Comparison of ENCODE assay signal across 1 cellular context in the genomic region with DNA sequence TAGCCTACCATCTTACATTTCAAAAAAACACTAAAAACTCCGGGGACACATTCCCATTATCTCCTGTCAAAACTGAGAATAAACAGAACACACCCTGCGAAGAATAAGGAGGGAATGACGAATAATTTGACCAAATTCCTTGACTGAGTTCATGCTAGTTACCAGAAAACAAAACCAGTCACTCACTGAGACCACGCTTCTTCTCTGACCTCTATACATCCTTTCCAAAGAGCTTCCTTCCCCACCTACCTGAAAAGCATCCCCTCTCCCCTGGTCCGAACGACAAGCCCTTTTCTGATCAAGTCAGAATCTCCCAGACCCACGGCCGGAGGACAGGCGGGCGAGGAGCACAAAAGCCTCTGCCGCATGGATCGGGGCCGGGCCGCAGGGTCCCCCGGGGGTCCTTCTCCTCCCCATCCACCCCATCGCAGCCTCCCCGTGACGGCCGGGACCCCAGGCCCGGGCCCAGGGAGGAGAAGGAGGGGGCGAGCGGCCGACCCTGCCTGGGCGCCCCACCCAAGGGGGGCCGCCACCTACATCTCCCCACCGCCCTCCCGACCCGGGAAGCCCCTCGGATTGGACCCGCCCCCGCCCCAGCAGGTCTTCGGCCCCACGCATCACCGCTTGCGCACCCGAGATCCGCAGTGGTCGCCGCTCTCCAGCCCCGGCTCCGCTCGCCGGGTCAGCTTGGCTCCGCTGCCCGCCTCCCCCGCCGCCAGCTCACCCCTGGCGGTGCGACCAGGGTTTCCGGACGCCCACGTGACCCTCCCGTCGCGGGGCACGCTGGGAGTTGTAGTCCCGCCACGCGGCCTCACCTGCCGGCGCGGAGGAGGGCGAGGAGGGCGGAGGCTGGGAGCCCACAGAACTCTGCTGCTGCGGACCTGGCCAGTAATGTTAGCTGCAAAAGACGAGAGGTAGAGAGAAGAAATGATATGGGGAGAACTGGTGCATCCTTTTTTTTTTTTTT.
TF ChIP-seq lines count a peak whose summit lies in the region.

TSS of gene SLC37A3 (minus strand) at position 747 of the 967 bp plus-strand sequence. CDS start 16,004 bp downstream, outside the sequence.

TF ChIP-seq in HepG2, 621 proteins besides CTCF, POLR2A, EP300 and RAD21 (continued from another document and continues in another):
- TF ChIP-seq ZBTB21 (CRISPR knock-in tag; IDR thresholded peaks at IDR 0.05) (no peak), GTF2F1 (IDR thresholded peaks at IDR 0.05; ENCODE audit: low read length) (no peak), ZNF83 (CRISPR knock-in tag; IDR thresholded peaks at IDR 0.05; ENCODE audit: borderline replicate concordance) (no peak), MXD4 (CRISPR knock-in tag; IDR thresholded peaks at IDR 0.05) (peak; percentile 31; the same call in 1 of the 2 replicates), ZNF558 (CRISPR knock-in tag; IDR thresholded peaks at IDR 0.05; ENCODE audit: borderline replicate concordance) (no peak), ZNF646 (CRISPR knock-in tag; IDR thresholded peaks at IDR 0.05) (no peak), ZMAT5 (CRISPR knock-in tag; IDR thresholded peaks at IDR 0.05; ENCODE audit: borderline replicate concordance, low read depth) (no peak), DZIP1 (CRISPR knock-in tag; IDR thresholded peaks at IDR 0.05) (0 out of 2 replicates have a peak, but pooled peaks have one; percentile 49), ZSCAN30 (CRISPR knock-in tag; IDR thresholded peaks at IDR 0.05) (no peak), ZNF768 (CRISPR knock-in tag; IDR thresholded peaks at IDR 0.05) (peak; percentile 52; the same call in 1 of the 2 replicates), ZNF282 (IDR thresholded peaks at IDR 0.05; ENCODE audit: partially characterized antibody) (no peak), ZGPAT (CRISPR knock-in tag; IDR thresholded peaks at IDR 0.05) (peak; percentile 34; the same call in 1 of the 2 replicates), ZNF841 (CRISPR knock-in tag; IDR thresholded peaks at IDR 0.05; ENCODE audit: borderline replicate concordance) (no peak), SALL1 (CRISPR knock-in tag; IDR thresholded peaks at IDR 0.05) (peak; percentile 70), MED13 (CRISPR knock-in tag; IDR thresholded peaks at IDR 0.05) (no peak), ZNF501 (CRISPR knock-in tag; IDR thresholded peaks at IDR 0.05) (0 out of 2 replicates have a peak, but pooled peaks have one; percentile 35), ZBTB7B (CRISPR knock-in tag; IDR thresholded peaks at IDR 0.05) (no peak), SP140L (CRISPR knock-in tag; IDR thresholded peaks at IDR 0.05; ENCODE audit: borderline replicate concordance) (no peak), STAT5B (CRISPR knock-in tag; IDR thresholded peaks at IDR 0.05) (no peak), RXRB (CRISPR knock-in tag; IDR thresholded peaks at IDR 0.05; ENCODE audit: borderline replicate concordance) (no peak), SUZ12 (IDR thresholded peaks at IDR 0.05; ENCODE audit: low read depth, low read length) (peak; percentile 79)
- TF ChIP-seq, protein P1, sequence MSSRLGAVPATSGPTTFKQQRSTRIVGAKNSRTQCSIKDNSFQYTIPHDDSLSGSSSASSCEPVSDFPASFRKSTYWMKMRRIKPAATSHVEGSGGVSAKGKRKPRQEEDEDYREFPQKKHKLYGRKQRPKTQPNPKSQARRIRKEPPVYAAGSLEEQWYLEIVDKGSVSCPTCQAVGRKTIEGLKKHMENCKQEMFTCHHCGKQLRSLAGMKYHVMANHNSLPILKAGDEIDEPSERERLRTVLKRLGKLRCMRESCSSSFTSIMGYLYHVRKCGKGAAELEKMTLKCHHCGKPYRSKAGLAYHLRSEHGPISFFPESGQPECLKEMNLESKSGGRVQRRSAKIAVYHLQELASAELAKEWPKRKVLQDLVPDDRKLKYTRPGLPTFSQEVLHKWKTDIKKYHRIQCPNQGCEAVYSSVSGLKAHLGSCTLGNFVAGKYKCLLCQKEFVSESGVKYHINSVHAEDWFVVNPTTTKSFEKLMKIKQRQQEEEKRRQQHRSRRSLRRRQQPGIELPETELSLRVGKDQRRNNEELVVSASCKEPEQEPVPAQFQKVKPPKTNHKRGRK (CRISPR knock-in tag; IDR thresholded peaks at IDR 0.05), result no peak
- TF ChIP-seq, protein P2, sequence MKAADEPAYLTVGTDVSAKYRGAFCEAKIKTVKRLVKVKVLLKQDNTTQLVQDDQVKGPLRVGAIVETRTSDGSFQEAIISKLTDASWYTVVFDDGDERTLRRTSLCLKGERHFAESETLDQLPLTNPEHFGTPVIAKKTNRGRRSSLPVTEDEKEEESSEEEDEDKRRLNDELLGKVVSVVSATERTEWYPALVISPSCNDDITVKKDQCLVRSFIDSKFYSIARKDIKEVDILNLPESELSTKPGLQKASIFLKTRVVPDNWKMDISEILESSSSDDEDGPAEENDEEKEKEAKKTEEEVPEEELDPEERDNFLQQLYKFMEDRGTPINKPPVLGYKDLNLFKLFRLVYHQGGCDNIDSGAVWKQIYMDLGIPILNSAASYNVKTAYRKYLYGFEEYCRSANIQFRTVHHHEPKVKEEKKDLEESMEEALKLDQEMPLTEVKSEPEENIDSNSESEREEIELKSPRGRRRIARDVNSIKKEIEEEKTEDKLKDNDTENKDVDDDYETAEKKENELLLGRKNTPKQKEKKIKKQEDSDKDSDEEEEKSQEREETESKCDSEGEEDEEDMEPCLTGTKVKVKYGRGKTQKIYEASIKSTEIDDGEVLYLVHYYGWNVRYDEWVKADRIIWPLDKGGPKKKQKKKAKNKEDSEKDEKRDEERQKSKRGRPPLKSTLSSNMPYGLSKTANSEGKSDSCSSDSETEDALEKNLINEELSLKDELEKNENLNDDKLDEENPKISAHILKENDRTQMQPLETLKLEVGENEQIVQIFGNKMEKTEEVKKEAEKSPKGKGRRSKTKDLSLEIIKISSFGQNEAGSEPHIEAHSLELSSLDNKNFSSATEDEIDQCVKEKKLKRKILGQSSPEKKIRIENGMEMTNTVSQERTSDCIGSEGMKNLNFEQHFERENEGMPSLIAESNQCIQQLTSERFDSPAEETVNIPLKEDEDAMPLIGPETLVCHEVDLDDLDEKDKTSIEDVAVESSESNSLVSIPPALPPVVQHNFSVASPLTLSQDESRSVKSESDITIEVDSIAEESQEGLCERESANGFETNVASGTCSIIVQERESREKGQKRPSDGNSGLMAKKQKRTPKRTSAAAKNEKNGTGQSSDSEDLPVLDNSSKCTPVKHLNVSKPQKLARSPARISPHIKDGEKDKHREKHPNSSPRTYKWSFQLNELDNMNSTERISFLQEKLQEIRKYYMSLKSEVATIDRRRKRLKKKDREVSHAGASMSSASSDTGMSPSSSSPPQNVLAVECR (CRISPR knock-in tag; IDR thresholded peaks at IDR 0.05; ENCODE audit: borderline replicate concordance), result peak; percentile 80; the same call in 1 of the 2 replicates
- TF ChIP-seq, protein P3, sequence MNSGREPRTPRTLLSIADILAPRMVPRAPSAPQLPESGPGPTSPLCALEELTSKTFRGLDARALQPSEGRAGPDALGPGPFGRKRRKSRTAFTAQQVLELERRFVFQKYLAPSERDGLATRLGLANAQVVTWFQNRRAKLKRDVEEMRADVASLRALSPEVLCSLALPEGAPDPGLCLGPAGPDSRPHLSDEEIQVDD (CRISPR knock-in tag; IDR thresholded peaks at IDR 0.05; ENCODE audit: borderline replicate concordance), result no peak
- TF ChIP-seq, protein P4, sequence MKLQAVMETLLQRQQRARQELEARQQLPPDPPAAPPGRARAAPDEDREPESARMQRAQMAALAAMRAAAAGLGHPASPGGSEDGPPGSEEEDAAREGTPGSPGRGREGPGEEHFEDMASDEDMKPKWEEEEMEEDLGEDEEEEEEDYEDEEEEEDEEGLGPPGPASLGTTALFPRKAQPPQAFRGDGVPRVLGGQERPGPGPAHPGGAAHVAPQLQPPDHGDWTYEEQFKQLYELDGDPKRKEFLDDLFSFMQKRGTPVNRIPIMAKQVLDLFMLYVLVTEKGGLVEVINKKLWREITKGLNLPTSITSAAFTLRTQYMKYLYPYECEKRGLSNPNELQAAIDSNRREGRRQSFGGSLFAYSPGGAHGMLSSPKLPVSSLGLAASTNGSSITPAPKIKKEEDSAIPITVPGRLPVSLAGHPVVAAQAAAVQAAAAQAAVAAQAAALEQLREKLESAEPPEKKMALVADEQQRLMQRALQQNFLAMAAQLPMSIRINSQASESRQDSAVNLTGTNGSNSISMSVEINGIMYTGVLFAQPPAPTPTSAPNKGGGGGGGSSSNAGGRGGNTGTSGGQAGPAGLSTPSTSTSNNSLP (IDR thresholded peaks at IDR 0.05; ENCODE audit: low read depth, low read length), result no peak
- TF ChIP-seq, protein P5, sequence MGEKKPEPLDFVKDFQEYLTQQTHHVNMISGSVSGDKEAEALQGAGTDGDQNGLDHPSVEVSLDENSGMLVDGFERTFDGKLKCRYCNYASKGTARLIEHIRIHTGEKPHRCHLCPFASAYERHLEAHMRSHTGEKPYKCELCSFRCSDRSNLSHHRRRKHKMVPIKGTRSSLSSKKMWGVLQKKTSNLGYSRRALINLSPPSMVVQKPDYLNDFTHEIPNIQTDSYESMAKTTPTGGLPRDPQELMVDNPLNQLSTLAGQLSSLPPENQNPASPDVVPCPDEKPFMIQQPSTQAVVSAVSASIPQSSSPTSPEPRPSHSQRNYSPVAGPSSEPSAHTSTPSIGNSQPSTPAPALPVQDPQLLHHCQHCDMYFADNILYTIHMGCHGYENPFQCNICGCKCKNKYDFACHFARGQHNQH (CRISPR knock-in tag; IDR thresholded peaks at IDR 0.05), result no peak
